10 cellular contexts compared by ENCODE assay signal in the genomic region with DNA sequence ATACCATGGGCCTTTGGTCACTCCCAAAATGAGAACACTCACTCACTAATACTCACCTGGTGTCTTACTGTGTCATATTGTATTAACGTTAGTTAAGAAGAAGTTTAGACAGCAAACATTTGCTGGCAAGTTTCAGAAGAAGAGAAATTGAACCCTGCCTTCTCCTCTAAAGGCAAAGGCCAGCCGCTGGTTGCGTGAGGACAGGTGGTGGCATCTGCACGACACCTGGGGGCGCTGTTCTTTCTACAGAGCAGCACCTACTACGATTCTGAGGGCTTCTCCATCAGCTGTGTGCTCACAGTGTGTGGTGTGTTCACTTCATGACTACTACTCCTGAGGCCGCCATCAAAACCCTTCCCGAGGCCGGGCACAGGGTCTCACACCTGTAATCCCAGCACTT. TPM values are rescaled to one million over a fixed set of nuclear protein-coding genes. Genes with fewer than 3 reads are reported as not detected.
DNase-seq lines count a peak whose midpoint lies in the region; TF ChIP-seq lines count a peak whose summit lies in the region.
"Had no signal": no experiment of that assay in that cellular context is flagged by ENCODE, and none has a peak within 500 bp of the region (broad histone marks: within the 10 kb centered on the region; RNA-seq: fewer than 3 reads in every experiment).

No MANE protein-coding gene starts in this region.

- no peak overlapping the region for H3K4me2 ChIP-seq in OCI-LY7 (ENCODE audit: low read length)

- BruUV-seq in OCI-LY7 (replicated peaks; lab: Mats Ljungman, UMichigan) = no TSS peak

- no peak for TF ChIP-seq POLR2A in erythroblast (IDR thresholded peaks at IDR 0.05; ENCODE audit: low read length)

- CTCF ChIA-PET in AG04450 (lab: Charles Lee) = no interaction called here
- CTCF ChIA-PET in OCI-LY7 (lab: Charles Lee; ENCODE audit: unreplicated experiment) = no interaction called here

- H3K36me3 ChIP-seq in OCI-LY7 (ENCODE audit: insufficient read depth, low read length) = no peaks in the 10 kb centered on the region

- H3K27me3 ChIP-seq in AG04450 (ENCODE audit: control insufficient read depth, insufficient read depth, low read length) = peaks cover 3% of the 10 kb centered on the region

- no peaks in the 10 kb centered on the region for H3K4me1 ChIP-seq in OCI-LY7 (ENCODE audit: insufficient read depth, low read length, poor library complexity, severe bottlenecking)

- peak; percentile 32 for TF ChIP-seq CTCF in AG04450 (IDR thresholded peaks at IDR 0.05; ENCODE audit: low read depth, low read length)
- TF ChIP-seq CTCF in OCI-LY7 (conservative IDR thresholded peaks at IDR 0.05; ENCODE audit: low read length) = peak; percentile 55
- TF ChIP-seq CTCF in GM20000 (IDR thresholded peaks at IDR 0.05; ENCODE audit: extremely low read depth, missing control alignments) = no peak

- no peaks in the 10 kb centered on the region for H4K20me1 ChIP-seq in OCI-LY7 (ENCODE audit: insufficient read depth, low read length)

- no peak overlapping the region for H2AFZ ChIP-seq in OCI-LY7 (ENCODE audit: low read length)

- H3K9me2 ChIP-seq in OCI-LY7 (ENCODE audit: insufficient read depth, low read length) = no peaks in the 10 kb centered on the region

- H3K9me3 ChIP-seq in AG04450 (ENCODE audit: control insufficient read depth, insufficient read depth, low read length) (no peaks in the 10 kb centered on the region), OCI-LY7 (ENCODE audit: low read length) (no peaks in the 10 kb centered on the region)

- H3K27ac ChIP-seq in AG04450 (ENCODE audit: low read depth, low read length) (no peak overlapping the region), OCI-LY7 (ENCODE audit: low read depth, low read length, poor library complexity, severe bottlenecking) (no peak overlapping the region)

- intact Hi-C loops in OCI-LY7 (cut with micrococcal nuclease; ENCODE audit: unreplicated experiment) = loop anchor here (10.0 kb wide), 1 partner anchor 119 kb away; no protein-coding TSS in a partner anchor

- DNase-seq in AG04450 (ENCODE audit: low read depth, low spot score) (no peak), G401 (ENCODE audit: low spot score) (peak; percentile 6), OCI-LY7 (ENCODE audit: low spot score) (peak; percentile 16), erythroblast (lab: John Stamatoyannopoulos, UW) (peak; percentile 24 to 32), MV-4-11 (lab: John Stamatoyannopoulos, UW) (no peak), GM20000 (ENCODE audit: low spot score) (no peak), NCI-H2107 (lab: John Stamatoyannopoulos, UW) (no peak), Ammon's horn (ENCODE audit: low spot score) (no peak)

- POLR2A ChIA-PET in AG04450 (lab: Yijun Ruan, JAX) = no interaction called here
- POLR2A ChIA-PET in OCI-LY7 (lab: Charles Lee) = interaction anchor here (0.5 kb wide), 1 partner anchor 80 kb away, joined by 5 read pairs; no protein-coding TSS in a partner anchor

- no peaks in the 10 kb centered on the region for H3K79me2 ChIP-seq in OCI-LY7 (ENCODE audit: insufficient read depth, low read depth, low read length)

- H3K4me3 ChIP-seq in AG04450 (ENCODE audit: low read depth, low read length) (no peak overlapping the region), OCI-LY7 (ENCODE audit: low read depth, low read length, poor library complexity, severe bottlenecking) (no peak overlapping the region)

- in situ Hi-C loops in G401 (cut with HindIII; ENCODE audit: low sequenced_read_pairs) = no loop called here

RNA-seq across cellular contexts. Expression of a gene that starts 17.9 kb away (rescaled TPM):
- not detected in 2 replicates for polyA plus RNA-seq in AG04450 (2011; rRNA removed)
- polyA minus RNA-seq in AG04450 (2011; rRNA and poly(A)+ RNA removed) = not detected in 2 replicates
- 1.4 and 23.0 TPM in 2 replicates for total RNA-seq in G401 (2014; rRNA removed; shearing (Covaris generic))
- not detected in 2 replicates for total RNA-seq in OCI-LY7 (2014; rRNA removed; shearing (Covaris generic))
- total RNA-seq in OCI-LY7 (2022) = not detected in 2 replicates
- total RNA-seq: HT-29, left lobe of liver had no signal

RNA-seq across cellular contexts. Expression of a gene that starts 22.1 kb away (rescaled TPM):
- not detected in 2 replicates for polyA plus RNA-seq in AG04450 (2011; rRNA removed)
- not detected in 2 replicates for polyA minus RNA-seq in AG04450 (2011; rRNA and poly(A)+ RNA removed)
- 0.06 TPM in 1 of 2 replicates, not detected in the other for total RNA-seq in G401 (2014; rRNA removed; shearing (Covaris generic))
- total RNA-seq in OCI-LY7 (2014; rRNA removed; shearing (Covaris generic)) = not detected in 2 replicates
- not detected in 2 replicates for total RNA-seq in OCI-LY7 (2022)
- total RNA-seq: HT-29, left lobe of liver had no signal

Comparison
In these comparisons a context has a peak if more than half of its experiments do, and no peak if none do; other contexts are left out.
1. DNase-seq: peak in G401 (single experiment), OCI-LY7 (single experiment) and erythroblast (2 of 2); none in AG04450 (single experiment), MV-4-11 (single experiment), GM20000 (single experiment), NCI-H2107 (single experiment) and Ammon's horn (single experiment).